ENCODE assay signal across 15 cellular contexts in the genomic region with DNA sequence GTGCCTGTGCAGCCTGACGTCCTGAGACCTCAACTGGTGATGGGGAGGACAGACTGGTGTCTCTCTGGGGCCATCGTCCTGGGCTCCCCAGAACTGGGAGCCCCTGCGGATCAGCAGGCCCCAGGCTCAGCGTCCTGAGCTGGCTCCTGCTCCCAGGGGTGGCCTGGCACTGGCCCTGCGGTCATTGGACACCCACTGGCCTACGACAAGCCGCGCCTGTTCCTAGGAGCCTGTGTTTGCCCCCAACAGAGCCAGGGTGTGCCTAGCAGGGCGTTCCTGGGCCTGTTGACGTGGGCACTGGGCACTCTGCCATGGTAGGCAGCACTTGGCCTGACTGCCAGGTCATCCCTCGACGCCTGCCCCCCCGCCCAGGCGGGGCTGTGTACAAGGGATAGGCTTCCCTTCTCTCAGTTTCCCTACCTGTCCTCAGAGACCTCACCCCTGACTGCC. TPM values are rescaled to one million over a fixed set of nuclear protein-coding genes. Genes with fewer than 3 reads are reported as not detected.
A peak's percentile ranks its signal among the peaks of the same experiment; 100 is the strongest.
DNase-seq lines count a peak whose midpoint lies in the region; ATAC-seq and TF ChIP-seq lines count a peak whose summit lies in the region.
"Had no signal": no experiment of that assay in that cellular context is flagged by ENCODE, and none has a peak within 500 bp of the region (broad histone marks: within the 10 kb centered on the region; RNA-seq: fewer than 3 reads in every experiment).

No MANE protein-coding gene starts in this region.

- intact Hi-C loops in left cardiac atrium (cut with DNase I), result no loop called here

- in situ Hi-C loops in Caki2 (cut with HindIII; ENCODE audit: low pct_unique_long_range_greater_than_20kb, low sequenced_read_pairs), result no loop called here

- H3K4me3 ChIP-seq in foreskin fibroblast (ENCODE audit: low read depth in 1 of 2, low read length in 2 of 2), result no peak overlapping the region
- H3K4me3 ChIP-seq: skin epidermis had no signal

- DNase-seq in Caki2 (ENCODE audit: low read depth), result peak; percentile 64
- DNase-seq in SHP77 (lab: John Stamatoyannopoulos, UW), result peak; percentile 49 to 76
- DNase-seq in left cardiac atrium, result peak; percentile 87
- DNase-seq in renal cortical epithelial cell (ENCODE audit: low read depth), result peak; percentile 75
- no peak for DNase-seq in T-helper 1 cell
- DNase-seq in foreskin fibroblast, result no peak
- no peak for DNase-seq in activated gamma-delta T cell treated with Interleukin-2 at 50 U/mL for 16 hours
- DNase-seq: effector memory CD8-positive, alpha-beta T cell; naive thymus-derived CD4-positive, alpha-beta T cell; NCI-H1048; NCI-H526 treated with DMSO at 0.1 percent for 48 hours had no signal

- ATAC-seq in left cardiac atrium (peak; percentile 17 to 48), HG02973 (IDR thresholded peaks at IDR 0.05; ENCODE audit: unreplicated experiment) (no peak)
- ATAC-seq: activated CD4-positive, CD25-positive, alpha-beta regulatory T cell treated with anti-CD3 and anti-CD28 coated beads, Interleukin-2, amount 50 U/mL, for 24 hours; effector memory CD8-positive, alpha-beta T cell; naive thymus-derived CD4-positive, alpha-beta T cell; SK-N-SH treated with all-trans-retinoic acid at 6 μM for 48 hours had no signal

- TF ChIP-seq CTCF in foreskin fibroblast (IDR thresholded peaks at IDR 0.05; ENCODE audit: low read depth, low read length), result no peak

RNA-seq across cellular contexts. Expression of a gene that starts 8.4 kb away (rescaled TPM):
- 2.2 and 4.2 TPM in 2 replicates for total RNA-seq in Caki2 (2014; rRNA removed; shearing (Covaris generic); ENCODE audit: low replicate concordance)
- total RNA-seq in left cardiac atrium (100 to 1,000 TPM in 1 of 2 donors, 10 to 100 TPM in 1; 86.2 to 102 TPM), renal cortical epithelial cell (0.87 and 2.8 TPM in 2 replicates)

RNA-seq across cellular contexts. Expression of a gene that starts 20.6 kb away (rescaled TPM):
- 196 and 239 TPM in 2 replicates for total RNA-seq in Caki2 (2014; rRNA removed; shearing (Covaris generic); ENCODE audit: low replicate concordance)
- total RNA-seq in left cardiac atrium (10 to 100 TPM; 67.6 to 68.7 TPM), renal cortical epithelial cell (38.8 and 248 TPM in 2 replicates)

RNA-seq across cellular contexts. Expression of a gene that starts 43.0 kb away (rescaled TPM):
- total RNA-seq in Caki2 (2014; rRNA removed; shearing (Covaris generic); ENCODE audit: low replicate concordance), result 21.6 and 40.7 TPM in 2 replicates
- total RNA-seq in left cardiac atrium (10 to 100 TPM; 44.4 to 44.7 TPM), renal cortical epithelial cell (51.2 and 80.9 TPM in 2 replicates)

Comparison
In these comparisons a context has a peak if more than half of its experiments do, and no peak if none do; other contexts are left out.
1. DNase-seq: peak in Caki2 (single experiment), SHP77 (2 of 2), left cardiac atrium (single experiment) and renal cortical epithelial cell (single experiment); none in T-helper 1 cell (0 of 5), foreskin fibroblast (0 of 2) and activated gamma-delta T cell treated with Interleukin-2 at 50 U/mL for 16 hours (single experiment).
2. RNA of a gene that starts 8.4 kb away (total RNA-seq): 86.2 to 102 TPM in left cardiac atrium; 2.2 to 4.2 TPM in Caki2 and 0.87 to 2.8 TPM in renal cortical epithelial cell; every median in the first group is over 10 times any median in the second.